In the genomic region with DNA sequence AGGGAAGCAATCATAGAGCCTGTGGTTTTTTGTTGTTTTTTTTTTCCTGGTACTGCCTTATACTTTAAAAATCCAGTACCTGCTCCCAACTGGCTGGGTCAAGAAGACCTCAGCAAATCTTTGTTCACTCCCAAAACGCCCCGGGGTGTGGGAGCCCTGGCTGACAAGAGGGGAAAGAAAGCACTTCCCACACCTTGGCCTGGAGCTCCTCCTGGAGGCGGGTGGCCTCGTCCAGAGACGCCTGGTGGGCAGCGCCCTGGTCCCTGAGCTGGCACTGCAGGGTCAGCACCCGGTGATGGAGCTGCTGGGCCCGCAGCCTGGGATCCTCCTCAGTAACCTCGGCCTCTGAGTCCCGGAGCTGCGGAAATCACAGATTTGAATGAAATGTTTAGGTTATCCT, we compare ENCODE assay signal across 9 cellular contexts. TPM values are rescaled to one million over a fixed set of nuclear protein-coding genes. Genes with fewer than 3 reads are reported as not detected.
DNase-seq lines count a peak whose midpoint lies in the region; ATAC-seq lines count a peak whose summit lies in the region.
"Had no signal": no experiment of that assay in that cellular context is flagged by ENCODE, and none has a peak within 500 bp of the region (broad histone marks: within the 10 kb centered on the region; RNA-seq: fewer than 3 reads in every experiment).

No MANE protein-coding gene starts in this region.

- H3K36me3 ChIP-seq in effector memory CD4-positive, alpha-beta T cell (ENCODE audit: control insufficient read depth, insufficient read depth, low read length): no peaks in the 10 kb centered on the region

- no peak overlapping the region for H3K4me3 ChIP-seq in effector memory CD4-positive, alpha-beta T cell (ENCODE audit: insufficient read depth, low read depth, low read length, poor library complexity, severe bottlenecking)
- H3K4me3 ChIP-seq: body of pancreas had no signal

- ATAC-seq in HG02759 (IDR thresholded peaks at IDR 0.05; ENCODE audit: unreplicated experiment): no peak
- ATAC-seq: body of pancreas had no signal

- DNase-seq in DMS 273 (lab: John Stamatoyannopoulos, UW; ENCODE audit: unreplicated experiment): peak; percentile 72
- no peak for DNase-seq in DMS 273 treated with DMSO at 0.1 percent for 48 hours (lab: John Stamatoyannopoulos, UW)
- DNase-seq in HT1080 (ENCODE audit: low read depth): peak; percentile 37
- DNase-seq in UCSD-AML1 (lab: John Stamatoyannopoulos, UW; ENCODE audit: unreplicated experiment): peak; percentile 24
- DNase-seq in mesenteric fat pad (ENCODE audit: low spot score): peak; percentile 87
- DNase-seq in effector memory CD4-positive, alpha-beta T cell: no peak
- no peak for DNase-seq in stimulated activated CD4-positive, alpha-beta T cell treated with anti-CD3 and anti-CD28 coated beads, Interleukin-4, amount 100 ng/mL, for 4 hours

- H3K27ac ChIP-seq in effector memory CD4-positive, alpha-beta T cell (ENCODE audit: insufficient read depth, low read length, poor library complexity, severe bottlenecking): no peak overlapping the region
- H3K27ac ChIP-seq: body of pancreas had no signal

- no peaks in the 10 kb centered on the region for H3K9me3 ChIP-seq in effector memory CD4-positive, alpha-beta T cell (ENCODE audit: control insufficient read depth, low read length)

- H3K4me1 ChIP-seq in effector memory CD4-positive, alpha-beta T cell (ENCODE audit: control insufficient read depth, insufficient read depth, low read length, poor library complexity, severe bottlenecking): no peaks in the 10 kb centered on the region
- H3K4me1 ChIP-seq: body of pancreas had no signal

- no peaks in the 10 kb centered on the region for H3K27me3 ChIP-seq in effector memory CD4-positive, alpha-beta T cell (replicated peaks; ENCODE audit: control insufficient read depth, insufficient read depth, low read length, poor library complexity, severe bottlenecking)

RNA-seq across cellular contexts. Expression of a gene that starts 38.2 kb away (rescaled TPM):
- total RNA-seq in HT1080 (2014; rRNA removed; shearing (Covaris generic)): not detected in 2 replicates
- not detected in 2 replicates for polyA plus RNA-seq in HT1080 (2015; cell fraction: cytosol; rRNA removed)
- polyA plus RNA-seq in HT1080 (2015; cell fraction: nucleus; rRNA removed): not detected in 2 replicates
- not detected for total RNA-seq in mesenteric fat pad

Comparison
In these comparisons a context has a peak if more than half of its experiments do, and no peak if none do; other contexts are left out.
1. DNase-seq: peak in DMS 273 (single experiment), HT1080 (single experiment), UCSD-AML1 (single experiment) and mesenteric fat pad (single experiment); none in DMS 273 treated with DMSO at 0.1 percent for 48 hours (single experiment), effector memory CD4-positive, alpha-beta T cell (0 of 3) and stimulated activated CD4-positive, alpha-beta T cell treated with anti-CD3 and anti-CD28 coated beads, Interleukin-4, amount 100 ng/mL, for 4 hours (0 of 2).